ENCODE assay signal across 9 cellular contexts in genomic region chrX:8815460-8816065, GRCh38. TPM values are rescaled to one million over a fixed set of nuclear protein-coding genes. Genes with fewer than 3 reads are reported as not detected.
DNase-seq lines count a peak whose midpoint lies in the region; ATAC-seq and TF ChIP-seq lines count a peak whose summit lies in the region.
"Had no signal": no experiment of that assay in that cellular context is flagged by ENCODE, and none has a peak within 500 bp of the region (broad histone marks: within the 10 kb centered on the region; RNA-seq: fewer than 3 reads in every experiment).

No MANE protein-coding gene starts in this region.

- no peak overlapping the region for H3K4me2 ChIP-seq in PC-3 (ENCODE audit: low read length)

- H3K9me3 ChIP-seq in AG04450 (ENCODE audit: control insufficient read depth, insufficient read depth, low read length) (no peaks in the 10 kb centered on the region), PC-3 (ENCODE audit: low read length) (no peaks in the 10 kb centered on the region), endodermal cell (ENCODE audit: control insufficient read depth, low read length) (no peaks in the 10 kb centered on the region)

- H3K9ac ChIP-seq in PC-3 (ENCODE audit: low read length) (no peak overlapping the region), endodermal cell (ENCODE audit: extremely low read depth, low read length, poor library complexity, severe bottlenecking) (no peak overlapping the region)

- H3K9me2 ChIP-seq in PC-3 (replicated peaks; ENCODE audit: low read length), result no peaks in the 10 kb centered on the region

- no peaks in the 10 kb centered on the region for H3K27me3 ChIP-seq in AG04450 (ENCODE audit: control insufficient read depth, insufficient read depth, low read length)
- no peaks in the 10 kb centered on the region for H3K27me3 ChIP-seq in PC-3 (ENCODE audit: low read length)
- no peaks in the 10 kb centered on the region for H3K27me3 ChIP-seq in endodermal cell (ENCODE audit: control insufficient read depth, insufficient read depth, low read length, poor library complexity, severe bottlenecking)

- H3K27ac Mint-ChIP-seq in endodermal cell, result no peak overlapping the region
- no peak overlapping the region for H3K27ac Mint-ChIP-seq in nephron progenitor cell
- H3K27ac Mint-ChIP-seq: IgD-negative memory B cell had no signal

- no peaks in the 10 kb centered on the region for H4K20me1 ChIP-seq in PC-3 (ENCODE audit: low read length)

- peak; percentile 77 for ATAC-seq in HG03520 (IDR thresholded peaks at IDR 0.05; ENCODE audit: unreplicated experiment)
- ATAC-seq in PC-3, result peak; percentile 64
- no peak for ATAC-seq in GM18519 (IDR thresholded peaks at IDR 0.05; ENCODE audit: low FRiP score, unreplicated experiment)
- no peak for ATAC-seq in HG03135 (IDR thresholded peaks at IDR 0.05; ENCODE audit: unreplicated experiment)

- no peak overlapping the region for H2AFZ ChIP-seq in PC-3 (ENCODE audit: low read length)

- no peaks in the 10 kb centered on the region for H3F3A ChIP-seq in PC-3 (ENCODE audit: low read length, unreplicated experiment)

- CTCF ChIA-PET in AG04450 (lab: Charles Lee) (interaction anchor here (0.7 to 5.5 kb wide), 14 partner anchors 18 to 1304 kb away, joined by 3 to 91 read pairs (median 4); no protein-coding TSS in a partner anchor), PC-3 (lab: Charles Lee) (no interaction called here)

- H3K9me3 Mint-ChIP-seq in endodermal cell (no peaks in the 10 kb centered on the region), nephron progenitor cell (no peaks in the 10 kb centered on the region)
- H3K9me3 Mint-ChIP-seq: IgD-negative memory B cell had no signal

- H3K36me3 Mint-ChIP-seq in endodermal cell (ENCODE audit: low read depth) (no peaks in the 10 kb centered on the region), nephron progenitor cell (ENCODE audit: low read depth) (no peaks in the 10 kb centered on the region)
- H3K36me3 Mint-ChIP-seq: IgD-negative memory B cell had no signal

- no peaks in the 10 kb centered on the region for H3K4me1 Mint-ChIP-seq in endodermal cell
- no peaks in the 10 kb centered on the region for H3K4me1 Mint-ChIP-seq in nephron progenitor cell

- POLR2A ChIA-PET in AG04450 (lab: Yijun Ruan, JAX) (interaction anchor here (0.6 kb wide), 1 partner anchor 893 kb away, joined by 3 read pairs; no protein-coding TSS in a partner anchor), PC-3 (lab: Charles Lee; ENCODE audit: unreplicated experiment) (no interaction called here)

- peak; percentile 77 for TF ChIP-seq CTCF in AG04450 (IDR thresholded peaks at IDR 0.05; ENCODE audit: low read depth, low read length)
- peak; percentile 80 for TF ChIP-seq CTCF in PC-3 (conservative IDR thresholded peaks at IDR 0.05; ENCODE audit: low read depth, low read length)
- TF ChIP-seq CTCF in endodermal cell (conservative IDR thresholded peaks at IDR 0.05), result peak; percentile 90
- TF ChIP-seq CTCF in nephron progenitor cell (IDR thresholded peaks at IDR 0.05), result peak; percentile 85

- no peak overlapping the region for H3K4me3 ChIP-seq in AG04450 (ENCODE audit: low read depth, low read length)
- H3K4me3 ChIP-seq in PC-3 (ENCODE audit: low read length), result no peak overlapping the region
- no peak overlapping the region for H3K4me3 ChIP-seq in endodermal cell (ENCODE audit: low read length)

- no peaks in the 10 kb centered on the region for H3K79me2 ChIP-seq in PC-3 (ENCODE audit: low read length)

- BruUV-seq in PC-3 (replicated peaks; lab: Mats Ljungman, UMichigan), result no TSS peak

- H3K4me3 Mint-ChIP-seq in endodermal cell (no peak overlapping the region), nephron progenitor cell (no peak overlapping the region)
- H3K4me3 Mint-ChIP-seq: IgD-negative memory B cell had no signal

- no peaks in the 10 kb centered on the region for H3K36me3 ChIP-seq in PC-3 (ENCODE audit: low read depth, low read length)
- H3K36me3 ChIP-seq in endodermal cell (ENCODE audit: control insufficient read depth, insufficient read depth, low read length), result no peaks in the 10 kb centered on the region

- H3K4me1 ChIP-seq in PC-3 (ENCODE audit: insufficient read depth, low read length) (no peaks in the 10 kb centered on the region), endodermal cell (ENCODE audit: control insufficient read depth, insufficient read depth, low read length) (no peaks in the 10 kb centered on the region)

- H3K27ac ChIP-seq in AG04450 (ENCODE audit: low read depth, low read length), result no peak overlapping the region
- H3K27ac ChIP-seq in PC-3 (ENCODE audit: low read length), result no peak overlapping the region
- H3K27ac ChIP-seq in endodermal cell (ENCODE audit: low read depth, low read length), result no peak overlapping the region

- H3K27me3 Mint-ChIP-seq in endodermal cell (ENCODE audit: insufficient read depth) (no peaks in the 10 kb centered on the region), nephron progenitor cell (ENCODE audit: low read depth, poor library complexity) (no peaks in the 10 kb centered on the region)

- intact Hi-C loops in PC-3 (cut with micrococcal nuclease), result loop anchor here (1.0 to 5.0 kb wide), 5 partner anchors 66 to 891 kb away; no protein-coding TSS in a partner anchor

- DNase-seq in AG04450 (ENCODE audit: low read depth, low spot score) (peak; percentile 2), GDM1 (lab: John Stamatoyannopoulos, UW) (peak; percentile 19), PC-3 (peak; percentile 82), endodermal cell (peak; percentile 53), nephron progenitor cell (peak; percentile 41)

RNA-seq across cellular contexts. Expression of gene FAM9A, which starts 14.4 kb away (rescaled TPM):
- polyA plus RNA-seq in AG04450 (2011; rRNA removed), result not detected in 2 replicates
- polyA minus RNA-seq in AG04450 (2011; rRNA and poly(A)+ RNA removed), result not detected in 2 replicates
- total RNA-seq in PC-3 (2014; rRNA removed), result not detected in 2 replicates
- not detected for total RNA-seq in endodermal cell
- polyA plus RNA-seq in endodermal cell (2013, experiment 1 of 2), result not detected
- not detected for polyA plus RNA-seq in endodermal cell (2013, experiment 2 of 2)
- polyA plus RNA-seq: IgD-negative memory B cell had no signal

Comparison
In these comparisons a context has a peak if more than half of its experiments do, and no peak if none do; other contexts are left out.
1. DNase-seq: peak in every context shown above with its lines; median percentile 82 in PC-3; 53 in endodermal cell; 41 in nephron progenitor cell; 19 in GDM1; 2 in AG04450.
2. ATAC-seq: peak in HG03520 (single experiment) and PC-3 (single experiment); none in GM18519 (single experiment) and HG03135 (single experiment).
3. Peak in every context shown above with its lines, with median percentiles within 50 percentile points of each other: CTCF ChIP-seq.